In the genomic region with DNA sequence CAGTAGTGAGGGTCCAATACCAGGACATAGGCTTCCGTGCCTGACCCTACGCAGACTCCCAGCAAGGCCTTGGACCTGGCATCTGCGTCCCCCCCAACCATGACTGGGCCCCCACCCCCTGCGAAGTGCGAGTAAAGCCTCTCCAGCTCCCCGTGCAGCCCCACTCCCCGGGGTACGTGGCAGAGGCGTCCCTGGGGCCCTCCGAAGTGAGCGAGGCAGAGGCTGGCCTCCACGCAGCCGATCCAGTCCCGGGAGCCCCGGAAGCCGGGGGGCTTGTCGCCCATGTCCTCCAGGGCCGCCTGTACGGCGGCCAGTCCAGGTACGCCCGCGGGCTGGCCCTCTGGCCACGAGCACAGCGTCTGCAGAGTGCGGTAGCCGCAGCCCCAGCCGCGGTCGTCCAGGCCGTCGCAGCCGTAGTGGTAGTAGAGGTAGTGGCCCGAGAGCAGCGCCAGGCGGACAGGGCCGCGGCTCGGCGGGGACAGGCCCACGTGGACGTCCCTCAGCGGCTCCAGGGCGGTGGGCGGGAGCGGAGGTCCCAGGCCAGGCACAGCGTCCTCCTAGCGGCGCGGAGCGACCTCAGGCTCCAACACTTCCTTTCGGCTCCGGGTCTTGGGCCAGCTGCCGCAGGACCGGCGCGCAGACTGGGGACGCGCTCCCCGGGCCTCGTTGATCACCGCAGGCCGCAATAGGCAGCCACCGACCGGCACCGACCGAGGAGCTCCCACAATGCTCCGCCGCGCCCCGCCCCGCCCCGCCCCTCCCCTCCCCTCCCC, we compare ENCODE assay signal across 1 cellular context.
A peak's percentile ranks its signal among the peaks of the same experiment; 100 is the strongest.
TF ChIP-seq lines count a peak whose summit lies in the region.

A gene (minus strand): TSS at position 728 of the 773 bp plus-strand sequence. CDS start 444 bp downstream, at position 284.

TF ChIP-seq in HepG2, 621 proteins besides CTCF, POLR2A, EP300 and RAD21 (continued from another document and continues in another):
- TF ChIP-seq MXD4 (CRISPR knock-in tag; IDR thresholded peaks at IDR 0.05) (peak; percentile 93), ZNF446 (CRISPR knock-in tag; IDR thresholded peaks at IDR 0.05) (peak; percentile 93), ZNF788 (CRISPR knock-in tag; IDR thresholded peaks at IDR 0.05; ENCODE audit: borderline replicate concordance) (peak; percentile 90), ATM (IDR thresholded peaks at IDR 0.05; ENCODE audit: borderline replicate concordance) (no peak), ZNF720 (CRISPR knock-in tag; IDR thresholded peaks at IDR 0.05) (no peak), ZNF782 (CRISPR knock-in tag; IDR thresholded peaks at IDR 0.05; ENCODE audit: borderline replicate concordance) (peak; percentile 96), KDM3A (CRISPR knock-in tag; IDR thresholded peaks at IDR 0.05; ENCODE audit: low read depth) (peak; percentile 26; the same call in 1 of the 2 replicates), ZNF441 (CRISPR knock-in tag; IDR thresholded peaks at IDR 0.05; ENCODE audit: borderline replicate concordance) (peak; percentile 78; the same call in 1 of the 2 replicates), ZNF724P (CRISPR knock-in tag; IDR thresholded peaks at IDR 0.05; ENCODE audit: borderline replicate concordance) (peak; percentile 94), IRX3 (CRISPR knock-in tag; IDR thresholded peaks at IDR 0.05; ENCODE audit: borderline replicate concordance, low read depth) (no peak), KLF6 (CRISPR knock-in tag; IDR thresholded peaks at IDR 0.05) (peak; percentile 82; the same call in 1 of the 2 replicates), LCORL (IDR thresholded peaks at IDR 0.05) (no peak), LCORL (CRISPR knock-in tag; IDR thresholded peaks at IDR 0.05) (no peak; the same call in 1 of the 2 replicates), AGO2 (optimal IDR thresholded peaks at IDR 0.05; ENCODE audit: low read depth, low read length) (peak; percentile 98), SSRP1 (CRISPR knock-in tag; IDR thresholded peaks at IDR 0.05) (no peak), PAX8 (CRISPR knock-in tag; IDR thresholded peaks at IDR 0.05; ENCODE audit: borderline replicate concordance) (no peak; the same call in 1 of the 2 replicates), MXI1 (IDR thresholded peaks at IDR 0.05; ENCODE audit: borderline replicate concordance, low read depth, low read length) (peak; percentile 84; the same call in 2 of the 3 replicates), ZMAT3 (CRISPR knock-in tag; conservative IDR thresholded peaks at IDR 0.05) (peak; percentile 91; the same call in 1 of the 2 replicates)
- TF ChIP-seq, protein P1, sequence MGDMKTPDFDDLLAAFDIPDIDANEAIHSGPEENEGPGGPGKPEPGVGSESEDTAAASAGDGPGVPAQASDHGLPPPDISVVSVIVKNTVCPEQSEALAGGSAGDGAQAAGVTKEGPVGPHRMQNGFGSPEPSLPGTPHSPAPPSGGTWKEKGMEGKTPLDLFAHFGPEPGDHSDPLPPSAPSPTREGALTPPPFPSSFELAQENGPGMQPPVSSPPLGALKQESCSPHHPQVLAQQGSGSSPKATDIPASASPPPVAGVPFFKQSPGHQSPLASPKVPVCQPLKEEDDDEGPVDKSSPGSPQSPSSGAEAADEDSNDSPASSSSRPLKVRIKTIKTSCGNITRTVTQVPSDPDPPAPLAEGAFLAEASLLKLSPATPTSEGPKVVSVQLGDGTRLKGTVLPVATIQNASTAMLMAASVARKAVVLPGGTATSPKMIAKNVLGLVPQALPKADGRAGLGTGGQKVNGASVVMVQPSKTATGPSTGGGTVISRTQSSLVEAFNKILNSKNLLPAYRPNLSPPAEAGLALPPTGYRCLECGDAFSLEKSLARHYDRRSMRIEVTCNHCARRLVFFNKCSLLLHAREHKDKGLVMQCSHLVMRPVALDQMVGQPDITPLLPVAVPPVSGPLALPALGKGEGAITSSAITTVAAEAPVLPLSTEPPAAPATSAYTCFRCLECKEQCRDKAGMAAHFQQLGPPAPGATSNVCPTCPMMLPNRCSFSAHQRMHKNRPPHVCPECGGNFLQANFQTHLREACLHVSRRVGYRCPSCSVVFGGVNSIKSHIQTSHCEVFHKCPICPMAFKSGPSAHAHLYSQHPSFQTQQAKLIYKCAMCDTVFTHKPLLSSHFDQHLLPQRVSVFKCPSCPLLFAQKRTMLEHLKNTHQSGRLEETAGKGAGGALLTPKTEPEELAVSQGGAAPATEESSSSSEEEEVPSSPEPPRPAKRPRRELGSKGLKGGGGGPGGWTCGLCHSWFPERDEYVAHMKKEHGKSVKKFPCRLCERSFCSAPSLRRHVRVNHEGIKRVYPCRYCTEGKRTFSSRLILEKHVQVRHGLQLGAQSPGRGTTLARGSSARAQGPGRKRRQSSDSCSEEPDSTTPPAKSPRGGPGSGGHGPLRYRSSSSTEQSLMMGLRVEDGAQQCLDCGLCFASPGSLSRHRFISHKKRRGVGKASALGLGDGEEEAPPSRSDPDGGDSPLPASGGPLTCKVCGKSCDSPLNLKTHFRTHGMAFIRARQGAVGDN (CRISPR knock-in tag; IDR thresholded peaks at IDR 0.05), result peak; percentile 95
- TF ChIP-seq, protein P2, sequence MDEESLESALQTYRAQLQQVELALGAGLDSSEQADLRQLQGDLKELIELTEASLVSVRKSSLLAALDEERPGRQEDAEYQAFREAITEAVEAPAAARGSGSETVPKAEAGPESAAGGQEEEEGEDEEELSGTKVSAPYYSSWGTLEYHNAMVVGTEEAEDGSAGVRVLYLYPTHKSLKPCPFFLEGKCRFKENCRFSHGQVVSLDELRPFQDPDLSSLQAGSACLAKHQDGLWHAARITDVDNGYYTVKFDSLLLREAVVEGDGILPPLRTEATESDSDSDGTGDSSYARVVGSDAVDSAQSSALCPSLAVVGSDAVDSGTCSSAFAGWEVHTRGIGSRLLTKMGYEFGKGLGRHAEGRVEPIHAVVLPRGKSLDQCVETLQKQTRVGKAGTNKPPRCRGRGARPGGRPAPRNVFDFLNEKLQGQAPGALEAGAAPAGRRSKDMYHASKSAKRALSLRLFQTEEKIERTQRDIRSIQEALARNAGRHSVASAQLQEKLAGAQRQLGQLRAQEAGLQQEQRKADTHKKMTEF (CRISPR knock-in tag; IDR thresholded peaks at IDR 0.05), result peak; percentile 78; the same call in 1 of the 2 replicates
- TF ChIP-seq, protein P3, sequence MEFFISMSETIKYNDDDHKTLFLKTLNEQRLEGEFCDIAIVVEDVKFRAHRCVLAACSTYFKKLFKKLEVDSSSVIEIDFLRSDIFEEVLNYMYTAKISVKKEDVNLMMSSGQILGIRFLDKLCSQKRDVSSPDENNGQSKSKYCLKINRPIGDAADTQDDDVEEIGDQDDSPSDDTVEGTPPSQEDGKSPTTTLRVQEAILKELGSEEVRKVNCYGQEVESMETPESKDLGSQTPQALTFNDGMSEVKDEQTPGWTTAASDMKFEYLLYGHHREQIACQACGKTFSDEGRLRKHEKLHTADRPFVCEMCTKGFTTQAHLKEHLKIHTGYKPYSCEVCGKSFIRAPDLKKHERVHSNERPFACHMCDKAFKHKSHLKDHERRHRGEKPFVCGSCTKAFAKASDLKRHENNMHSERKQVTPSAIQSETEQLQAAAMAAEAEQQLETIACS (CRISPR knock-in tag; IDR thresholded peaks at IDR 0.05), result no peak
- TF ChIP-seq, protein P4, sequence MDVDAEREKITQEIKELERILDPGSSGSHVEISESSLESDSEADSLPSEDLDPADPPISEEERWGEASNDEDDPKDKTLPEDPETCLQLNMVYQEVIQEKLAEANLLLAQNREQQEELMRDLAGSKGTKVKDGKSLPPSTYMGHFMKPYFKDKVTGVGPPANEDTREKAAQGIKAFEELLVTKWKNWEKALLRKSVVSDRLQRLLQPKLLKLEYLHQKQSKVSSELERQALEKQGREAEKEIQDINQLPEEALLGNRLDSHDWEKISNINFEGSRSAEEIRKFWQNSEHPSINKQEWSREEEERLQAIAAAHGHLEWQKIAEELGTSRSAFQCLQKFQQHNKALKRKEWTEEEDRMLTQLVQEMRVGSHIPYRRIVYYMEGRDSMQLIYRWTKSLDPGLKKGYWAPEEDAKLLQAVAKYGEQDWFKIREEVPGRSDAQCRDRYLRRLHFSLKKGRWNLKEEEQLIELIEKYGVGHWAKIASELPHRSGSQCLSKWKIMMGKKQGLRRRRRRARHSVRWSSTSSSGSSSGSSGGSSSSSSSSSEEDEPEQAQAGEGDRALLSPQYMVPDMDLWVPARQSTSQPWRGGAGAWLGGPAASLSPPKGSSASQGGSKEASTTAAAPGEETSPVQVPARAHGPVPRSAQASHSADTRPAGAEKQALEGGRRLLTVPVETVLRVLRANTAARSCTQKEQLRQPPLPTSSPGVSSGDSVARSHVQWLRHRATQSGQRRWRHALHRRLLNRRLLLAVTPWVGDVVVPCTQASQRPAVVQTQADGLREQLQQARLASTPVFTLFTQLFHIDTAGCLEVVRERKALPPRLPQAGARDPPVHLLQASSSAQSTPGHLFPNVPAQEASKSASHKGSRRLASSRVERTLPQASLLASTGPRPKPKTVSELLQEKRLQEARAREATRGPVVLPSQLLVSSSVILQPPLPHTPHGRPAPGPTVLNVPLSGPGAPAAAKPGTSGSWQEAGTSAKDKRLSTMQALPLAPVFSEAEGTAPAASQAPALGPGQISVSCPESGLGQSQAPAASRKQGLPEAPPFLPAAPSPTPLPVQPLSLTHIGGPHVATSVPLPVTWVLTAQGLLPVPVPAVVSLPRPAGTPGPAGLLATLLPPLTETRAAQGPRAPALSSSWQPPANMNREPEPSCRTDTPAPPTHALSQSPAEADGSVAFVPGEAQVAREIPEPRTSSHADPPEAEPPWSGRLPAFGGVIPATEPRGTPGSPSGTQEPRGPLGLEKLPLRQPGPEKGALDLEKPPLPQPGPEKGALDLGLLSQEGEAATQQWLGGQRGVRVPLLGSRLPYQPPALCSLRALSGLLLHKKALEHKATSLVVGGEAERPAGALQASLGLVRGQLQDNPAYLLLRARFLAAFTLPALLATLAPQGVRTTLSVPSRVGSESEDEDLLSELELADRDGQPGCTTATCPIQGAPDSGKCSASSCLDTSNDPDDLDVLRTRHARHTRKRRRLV (CRISPR knock-in tag; IDR thresholded peaks at IDR 0.05), result peak; percentile 86; the same call in 1 of the 2 replicates
- TF ChIP-seq, protein P5, sequence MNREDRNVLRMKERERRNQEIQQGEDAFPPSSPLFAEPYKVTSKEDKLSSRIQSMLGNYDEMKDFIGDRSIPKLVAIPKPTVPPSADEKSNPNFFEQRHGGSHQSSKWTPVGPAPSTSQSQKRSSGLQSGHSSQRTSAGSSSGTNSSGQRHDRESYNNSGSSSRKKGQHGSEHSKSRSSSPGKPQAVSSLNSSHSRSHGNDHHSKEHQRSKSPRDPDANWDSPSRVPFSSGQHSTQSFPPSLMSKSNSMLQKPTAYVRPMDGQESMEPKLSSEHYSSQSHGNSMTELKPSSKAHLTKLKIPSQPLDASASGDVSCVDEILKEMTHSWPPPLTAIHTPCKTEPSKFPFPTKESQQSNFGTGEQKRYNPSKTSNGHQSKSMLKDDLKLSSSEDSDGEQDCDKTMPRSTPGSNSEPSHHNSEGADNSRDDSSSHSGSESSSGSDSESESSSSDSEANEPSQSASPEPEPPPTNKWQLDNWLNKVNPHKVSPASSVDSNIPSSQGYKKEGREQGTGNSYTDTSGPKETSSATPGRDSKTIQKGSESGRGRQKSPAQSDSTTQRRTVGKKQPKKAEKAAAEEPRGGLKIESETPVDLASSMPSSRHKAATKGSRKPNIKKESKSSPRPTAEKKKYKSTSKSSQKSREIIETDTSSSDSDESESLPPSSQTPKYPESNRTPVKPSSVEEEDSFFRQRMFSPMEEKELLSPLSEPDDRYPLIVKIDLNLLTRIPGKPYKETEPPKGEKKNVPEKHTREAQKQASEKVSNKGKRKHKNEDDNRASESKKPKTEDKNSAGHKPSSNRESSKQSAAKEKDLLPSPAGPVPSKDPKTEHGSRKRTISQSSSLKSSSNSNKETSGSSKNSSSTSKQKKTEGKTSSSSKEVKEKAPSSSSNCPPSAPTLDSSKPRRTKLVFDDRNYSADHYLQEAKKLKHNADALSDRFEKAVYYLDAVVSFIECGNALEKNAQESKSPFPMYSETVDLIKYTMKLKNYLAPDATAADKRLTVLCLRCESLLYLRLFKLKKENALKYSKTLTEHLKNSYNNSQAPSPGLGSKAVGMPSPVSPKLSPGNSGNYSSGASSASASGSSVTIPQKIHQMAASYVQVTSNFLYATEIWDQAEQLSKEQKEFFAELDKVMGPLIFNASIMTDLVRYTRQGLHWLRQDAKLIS (CRISPR knock-in tag; IDR thresholded peaks at IDR 0.05), result 0 out of 2 replicates have a peak, but pooled peaks have one; percentile 18
- TF ChIP-seq, protein P6, sequence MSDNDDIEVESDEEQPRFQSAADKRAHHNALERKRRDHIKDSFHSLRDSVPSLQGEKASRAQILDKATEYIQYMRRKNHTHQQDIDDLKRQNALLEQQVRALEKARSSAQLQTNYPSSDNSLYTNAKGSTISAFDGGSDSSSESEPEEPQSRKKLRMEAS (IDR thresholded peaks at IDR 0.05), result peak; percentile 95
- TF ChIP-seq, protein P7, sequence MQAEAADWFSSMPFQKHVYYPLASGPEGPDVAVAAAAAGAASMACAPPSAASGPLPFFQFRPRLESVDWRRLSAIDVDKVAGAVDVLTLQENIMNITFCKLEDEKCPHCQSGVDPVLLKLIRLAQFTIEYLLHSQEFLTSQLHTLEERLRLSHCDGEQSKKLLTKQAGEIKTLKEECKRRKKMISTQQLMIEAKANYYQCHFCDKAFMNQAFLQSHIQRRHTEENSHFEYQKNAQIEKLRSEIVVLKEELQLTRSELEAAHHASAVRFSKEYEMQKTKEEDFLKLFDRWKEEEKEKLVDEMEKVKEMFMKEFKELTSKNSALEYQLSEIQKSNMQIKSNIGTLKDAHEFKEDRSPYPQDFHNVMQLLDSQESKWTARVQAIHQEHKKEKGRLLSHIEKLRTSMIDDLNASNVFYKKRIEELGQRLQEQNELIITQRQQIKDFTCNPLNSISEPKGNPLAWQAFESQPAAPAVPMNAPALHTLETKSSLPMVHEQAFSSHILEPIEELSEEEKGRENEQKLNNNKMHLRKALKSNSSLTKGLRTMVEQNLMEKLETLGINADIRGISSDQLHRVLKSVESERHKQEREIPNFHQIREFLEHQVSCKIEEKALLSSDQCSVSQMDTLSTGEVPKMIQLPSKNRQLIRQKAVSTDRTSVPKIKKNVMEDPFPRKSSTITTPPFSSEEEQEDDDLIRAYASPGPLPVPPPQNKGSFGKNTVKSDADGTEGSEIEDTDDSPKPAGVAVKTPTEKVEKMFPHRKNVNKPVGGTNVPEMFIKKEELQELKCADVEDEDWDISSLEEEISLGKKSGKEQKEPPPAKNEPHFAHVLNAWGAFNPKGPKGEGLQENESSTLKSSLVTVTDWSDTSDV (CRISPR knock-in tag; IDR thresholded peaks at IDR 0.05), result peak; percentile 12
- TF ChIP-seq, protein P8, sequence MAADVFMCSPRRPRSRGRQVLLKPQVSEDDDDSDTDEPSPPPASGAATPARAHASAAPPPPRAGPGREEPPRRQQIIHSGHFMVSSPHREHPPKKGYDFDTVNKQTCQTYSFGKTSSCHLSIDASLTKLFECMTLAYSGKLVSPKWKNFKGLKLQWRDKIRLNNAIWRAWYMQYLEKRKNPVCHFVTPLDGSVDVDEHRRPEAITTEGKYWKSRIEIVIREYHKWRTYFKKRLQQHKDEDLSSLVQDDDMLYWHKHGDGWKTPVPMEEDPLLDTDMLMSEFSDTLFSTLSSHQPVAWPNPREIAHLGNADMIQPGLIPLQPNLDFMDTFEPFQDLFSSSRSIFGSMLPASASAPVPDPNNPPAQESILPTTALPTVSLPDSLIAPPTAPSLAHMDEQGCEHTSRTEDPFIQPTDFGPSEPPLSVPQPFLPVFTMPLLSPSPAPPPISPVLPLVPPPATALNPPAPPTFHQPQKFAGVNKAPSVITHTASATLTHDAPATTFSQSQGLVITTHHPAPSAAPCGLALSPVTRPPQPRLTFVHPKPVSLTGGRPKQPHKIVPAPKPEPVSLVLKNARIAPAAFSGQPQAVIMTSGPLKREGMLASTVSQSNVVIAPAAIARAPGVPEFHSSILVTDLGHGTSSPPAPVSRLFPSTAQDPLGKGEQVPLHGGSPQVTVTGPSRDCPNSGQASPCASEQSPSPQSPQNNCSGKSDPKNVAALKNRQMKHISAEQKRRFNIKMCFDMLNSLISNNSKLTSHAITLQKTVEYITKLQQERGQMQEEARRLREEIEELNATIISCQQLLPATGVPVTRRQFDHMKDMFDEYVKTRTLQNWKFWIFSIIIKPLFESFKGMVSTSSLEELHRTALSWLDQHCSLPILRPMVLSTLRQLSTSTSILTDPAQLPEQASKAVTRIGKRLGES (CRISPR knock-in tag; IDR thresholded peaks at IDR 0.05; ENCODE audit: borderline replicate concordance), result no peak
